In genomic region chr4:52076731-52077130, GRCh38 we compare ENCODE assay signal across 12 cellular contexts. TPM values are rescaled to one million over a fixed set of nuclear protein-coding genes. Genes with fewer than 3 reads are reported as not detected.
DNase-seq lines count a peak whose midpoint lies in the region; ATAC-seq and TF ChIP-seq lines count a peak whose summit lies in the region.
"Had no signal": no experiment of that assay in that cellular context is flagged by ENCODE, and none has a peak within 500 bp of the region (broad histone marks: within the 10 kb centered on the region; RNA-seq: fewer than 3 reads in every experiment).

No MANE protein-coding gene starts in this region.

- no peaks in the 10 kb centered on the region for H3K4me1 ChIP-seq in ACC112 (ENCODE audit: control insufficient read depth, insufficient read depth, low read length, unreplicated experiment)

- DNase-seq in astrocyte of the cerebellum (ENCODE audit: low read depth): no peak
- peak; percentile 38 for DNase-seq in left ventricle myocardium superior
- peak; percentile 73 for DNase-seq in nephron progenitor cell
- no peak for DNase-seq in A172 (ENCODE audit: low spot score)
- DNase-seq in activated naive CD4-positive, alpha-beta T cell treated with anti-CD3 and anti-CD28 coated beads for 36 hours: no peak
- DNase-seq: activated naive CD8-positive, alpha-beta T cell treated with anti-CD3 and anti-CD28 coated beads for 36 hours; DMS53; effector CD8-positive, alpha-beta T cell had no signal

- H3K27me3 Mint-ChIP-seq in nephron progenitor cell (ENCODE audit: low read depth, poor library complexity): peaks cover 50% of the 10 kb centered on the region
- H3K27me3 Mint-ChIP-seq in stimulated activated memory B cell treated with anti-CD40 and anti-IgM and Interleukin-4, amounts not matched to agents 10 μg/mL and 1 μg/mL and 100 μg/mL, for 72 hours: peaks cover 34% of the 10 kb centered on the region
- peaks cover 36% of the 10 kb centered on the region for H3K27me3 Mint-ChIP-seq in activated naive CD4-positive, alpha-beta T cell treated with anti-CD3 and anti-CD28 coated beads for 36 hours (ENCODE audit: low read depth)

- peak overlapping the region; percentile 80 for H3K4me3 Mint-ChIP-seq in nephron progenitor cell
- H3K4me3 Mint-ChIP-seq in stimulated activated memory B cell treated with anti-CD40 and anti-IgM and Interleukin-4, amounts not matched to agents 10 μg/mL and 1 μg/mL and 100 μg/mL, for 72 hours: no peak overlapping the region
- H3K4me3 Mint-ChIP-seq in activated naive CD4-positive, alpha-beta T cell treated with anti-CD3 and anti-CD28 coated beads for 36 hours: no peak overlapping the region
- H3K4me3 Mint-ChIP-seq: activated naive CD8-positive, alpha-beta T cell treated with anti-CD3 and anti-CD28 coated beads for 36 hours had no signal

- no peaks in the 10 kb centered on the region for H3K79me2 ChIP-seq in ACC112 (ENCODE audit: control insufficient read depth, insufficient read depth, low read length, unreplicated experiment)

- H3K36me3 Mint-ChIP-seq in nephron progenitor cell (ENCODE audit: low read depth): no peaks in the 10 kb centered on the region
- no peaks in the 10 kb centered on the region for H3K36me3 Mint-ChIP-seq in stimulated activated memory B cell treated with anti-CD40 and anti-IgM and Interleukin-4, amounts not matched to agents 10 μg/mL and 1 μg/mL and 100 μg/mL, for 72 hours
- H3K36me3 Mint-ChIP-seq in activated naive CD4-positive, alpha-beta T cell treated with anti-CD3 and anti-CD28 coated beads for 36 hours (ENCODE audit: low read depth): no peaks in the 10 kb centered on the region
- H3K36me3 Mint-ChIP-seq: activated naive CD8-positive, alpha-beta T cell treated with anti-CD3 and anti-CD28 coated beads for 36 hours had no signal

- TF ChIP-seq CTCF in astrocyte of the cerebellum (IDR thresholded peaks at IDR 0.05; ENCODE audit: low read depth, low read length, missing control alignments) (no peak), nephron progenitor cell (IDR thresholded peaks at IDR 0.05) (no peak)

- peaks cover 10% of the 10 kb centered on the region for H3K4me1 Mint-ChIP-seq in nephron progenitor cell
- no peaks in the 10 kb centered on the region for H3K4me1 Mint-ChIP-seq in stimulated activated memory B cell treated with anti-CD40 and anti-IgM and Interleukin-4, amounts not matched to agents 10 μg/mL and 1 μg/mL and 100 μg/mL, for 72 hours
- no peaks in the 10 kb centered on the region for H3K4me1 Mint-ChIP-seq in activated naive CD4-positive, alpha-beta T cell treated with anti-CD3 and anti-CD28 coated beads for 36 hours (ENCODE audit: low read depth)
- H3K4me1 Mint-ChIP-seq: activated naive CD8-positive, alpha-beta T cell treated with anti-CD3 and anti-CD28 coated beads for 36 hours had no signal

- in situ Hi-C loops in astrocyte of the cerebellum (cut with HindIII; ENCODE audit: low sequenced_read_pairs): no loop called here

- no peak overlapping the region for H3K27ac Mint-ChIP-seq in nephron progenitor cell
- no peak overlapping the region for H3K27ac Mint-ChIP-seq in stimulated activated memory B cell treated with anti-CD40 and anti-IgM and Interleukin-4, amounts not matched to agents 10 μg/mL and 1 μg/mL and 100 μg/mL, for 72 hours
- no peak overlapping the region for H3K27ac Mint-ChIP-seq in activated naive CD4-positive, alpha-beta T cell treated with anti-CD3 and anti-CD28 coated beads for 36 hours
- H3K27ac Mint-ChIP-seq: activated naive CD8-positive, alpha-beta T cell treated with anti-CD3 and anti-CD28 coated beads for 36 hours had no signal

- H3K27ac ChIP-seq in ACC112 (ENCODE audit: low read depth, low read length): no peak overlapping the region
- H3K27ac ChIP-seq: KMS-11 had no signal

- ATAC-seq in left ventricle myocardium superior (peak; percentile 57), HG02852 (IDR thresholded peaks at IDR 0.05; ENCODE audit: unreplicated experiment) (no peak)
- ATAC-seq in stimulated activated memory B cell treated with anti-CD40 and anti-IgM and Interleukin-4, amounts not matched to agents 10 μg/mL and 1 μg/mL and 100 μg/mL, for 72 hours: no peak

- peaks cover 25% of the 10 kb centered on the region; the same call in 1 of the 2 replicates for H3K27me3 ChIP-seq in ACC112 (ENCODE audit: insufficient read depth, low read length)

- H3K9me3 Mint-ChIP-seq in nephron progenitor cell: no peaks in the 10 kb centered on the region
- peaks cover 3% of the 10 kb centered on the region for H3K9me3 Mint-ChIP-seq in stimulated activated memory B cell treated with anti-CD40 and anti-IgM and Interleukin-4, amounts not matched to agents 10 μg/mL and 1 μg/mL and 100 μg/mL, for 72 hours
- no peaks in the 10 kb centered on the region for H3K9me3 Mint-ChIP-seq in activated naive CD4-positive, alpha-beta T cell treated with anti-CD3 and anti-CD28 coated beads for 36 hours
- H3K9me3 Mint-ChIP-seq: activated naive CD8-positive, alpha-beta T cell treated with anti-CD3 and anti-CD28 coated beads for 36 hours had no signal

- H2AFZ ChIP-seq in ACC112 (ENCODE audit: low read length, unreplicated experiment): no peak overlapping the region

- CTCF ChIA-PET in activated naive CD4-positive, alpha-beta T cell treated with anti-CD3 and anti-CD28 coated beads for 36 hours (lab: Charles Lee): no interaction called here

- intact Hi-C loops in left ventricle myocardium superior (cut with micrococcal nuclease): no loop called here
- intact Hi-C loops in activated naive CD4-positive, alpha-beta T cell treated with anti-CD3 and anti-CD28 coated beads for 36 hours (cut with micrococcal nuclease): no loop called here

- H3K36me3 ChIP-seq in ACC112 (ENCODE audit: insufficient read depth, low read length): no peaks in the 10 kb centered on the region

- H3K4me3 ChIP-seq in ACC112 (ENCODE audit: low read depth, low read length) (0 out of 2 replicates have a peak overlapping the region, but pooled peaks have one; percentile 31), astrocyte of the cerebellum (ENCODE audit: low read depth, low read length) (peak overlapping the region; percentile 9)

RNA-seq across cellular contexts. Expression of gene SPATA18, which starts 25.6 kb away (rescaled TPM):
- total RNA-seq in left ventricle myocardium superior: 1.9 TPM
- total RNA-seq in A172 (2014; rRNA removed; shearing (Covaris generic)): not detected in 2 replicates
- total RNA-seq in activated naive CD4-positive, alpha-beta T cell treated with anti-CD3 and anti-CD28 coated beads for 36 hours: under 1 TPM in 1 of 2 experiments, not detected in 1; 0.40 TPM

RNA-seq across cellular contexts. Expression of gene SGCB, which starts 38.6 kb away (rescaled TPM):
- 80.4 TPM for total RNA-seq in left ventricle myocardium superior
- 20.5 and 30.4 TPM in 2 replicates for total RNA-seq in A172 (2014; rRNA removed; shearing (Covaris generic))
- total RNA-seq in activated naive CD4-positive, alpha-beta T cell treated with anti-CD3 and anti-CD28 coated beads for 36 hours: 1 to 10 TPM; 7.9 to 8.5 TPM

RNA-seq across cellular contexts. Expression of gene LRRC66, which starts 56.6 kb away (rescaled TPM):
- total RNA-seq in left ventricle myocardium superior: 0.27 TPM
- 0.24 TPM in 1 of 2 replicates, not detected in the other for total RNA-seq in A172 (2014; rRNA removed; shearing (Covaris generic))
- total RNA-seq in activated naive CD4-positive, alpha-beta T cell treated with anti-CD3 and anti-CD28 coated beads for 36 hours: not detected

Comparison
In these comparisons a context has a peak if more than half of its experiments do, and no peak if none do; other contexts are left out.
1. DNase-seq: peak in left ventricle myocardium superior (single experiment) and nephron progenitor cell (single experiment); none in astrocyte of the cerebellum (single experiment), A172 (single experiment) and activated naive CD4-positive, alpha-beta T cell treated with anti-CD3 and anti-CD28 coated beads for 36 hours (single experiment).